In genomic region chr19:41206456-41206855, GRCh38 we compare ENCODE assay signal across 1 cellular context.
TF ChIP-seq lines count a peak whose summit lies in the region.

No MANE protein-coding gene starts in this region.

TF ChIP-seq in WTC11, 78 proteins besides CTCF, POLR2A, EP300 and RAD21:
- TF ChIP-seq, protein P1, sequence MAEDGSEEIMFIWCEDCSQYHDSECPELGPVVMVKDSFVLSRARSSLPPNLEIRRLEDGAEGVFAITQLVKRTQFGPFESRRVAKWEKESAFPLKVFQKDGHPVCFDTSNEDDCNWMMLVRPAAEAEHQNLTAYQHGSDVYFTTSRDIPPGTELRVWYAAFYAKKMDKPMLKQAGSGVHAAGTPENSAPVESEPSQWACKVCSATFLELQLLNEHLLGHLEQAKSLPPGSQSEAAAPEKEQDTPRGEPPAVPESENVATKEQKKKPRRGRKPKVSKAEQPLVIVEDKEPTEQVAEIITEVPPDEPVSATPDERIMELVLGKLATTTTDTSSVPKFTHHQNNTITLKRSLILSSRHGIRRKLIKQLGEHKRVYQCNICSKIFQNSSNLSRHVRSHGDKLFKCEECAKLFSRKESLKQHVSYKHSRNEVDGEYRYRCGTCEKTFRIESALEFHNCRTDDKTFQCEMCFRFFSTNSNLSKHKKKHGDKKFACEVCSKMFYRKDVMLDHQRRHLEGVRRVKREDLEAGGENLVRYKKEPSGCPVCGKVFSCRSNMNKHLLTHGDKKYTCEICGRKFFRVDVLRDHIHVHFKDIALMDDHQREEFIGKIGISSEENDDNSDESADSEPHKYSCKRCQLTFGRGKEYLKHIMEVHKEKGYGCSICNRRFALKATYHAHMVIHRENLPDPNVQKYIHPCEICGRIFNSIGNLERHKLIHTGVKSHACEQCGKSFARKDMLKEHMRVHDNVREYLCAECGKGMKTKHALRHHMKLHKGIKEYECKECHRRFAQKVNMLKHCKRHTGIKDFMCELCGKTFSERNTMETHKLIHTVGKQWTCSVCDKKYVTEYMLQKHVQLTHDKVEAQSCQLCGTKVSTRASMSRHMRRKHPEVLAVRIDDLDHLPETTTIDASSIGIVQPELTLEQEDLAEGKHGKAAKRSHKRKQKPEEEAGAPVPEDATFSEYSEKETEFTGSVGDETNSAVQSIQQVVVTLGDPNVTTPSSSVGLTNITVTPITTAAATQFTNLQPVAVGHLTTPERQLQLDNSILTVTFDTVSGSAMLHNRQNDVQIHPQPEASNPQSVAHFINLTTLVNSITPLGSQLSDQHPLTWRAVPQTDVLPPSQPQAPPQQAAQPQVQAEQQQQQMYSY (CRISPR knock-in tag; IDR thresholded peaks at IDR 0.05) = no peak
- TF ChIP-seq FOXP4 (CRISPR knock-in tag; IDR thresholded peaks at IDR 0.05) (no peak), HMGA2 (CRISPR knock-in tag; IDR thresholded peaks at IDR 0.05) (no peak), MLX (CRISPR knock-in tag; IDR thresholded peaks at IDR 0.05) (no peak), SMAD3 (CRISPR knock-in tag; IDR thresholded peaks at IDR 0.05; ENCODE audit: borderline replicate concordance) (no peak), ZNF425 (CRISPR knock-in tag; conservative IDR thresholded peaks at IDR 0.05) (no peak), ELF4 (CRISPR knock-in tag; IDR thresholded peaks at IDR 0.05; ENCODE audit: low read depth) (no peak), E2F4 (CRISPR knock-in tag; IDR thresholded peaks at IDR 0.05; ENCODE audit: borderline replicate concordance, low read depth) (no peak), ZNF232 (CRISPR knock-in tag; IDR thresholded peaks at IDR 0.05) (no peak), SMAD4 (CRISPR knock-in tag; IDR thresholded peaks at IDR 0.05) (no peak)
- TF ChIP-seq, protein P2, sequence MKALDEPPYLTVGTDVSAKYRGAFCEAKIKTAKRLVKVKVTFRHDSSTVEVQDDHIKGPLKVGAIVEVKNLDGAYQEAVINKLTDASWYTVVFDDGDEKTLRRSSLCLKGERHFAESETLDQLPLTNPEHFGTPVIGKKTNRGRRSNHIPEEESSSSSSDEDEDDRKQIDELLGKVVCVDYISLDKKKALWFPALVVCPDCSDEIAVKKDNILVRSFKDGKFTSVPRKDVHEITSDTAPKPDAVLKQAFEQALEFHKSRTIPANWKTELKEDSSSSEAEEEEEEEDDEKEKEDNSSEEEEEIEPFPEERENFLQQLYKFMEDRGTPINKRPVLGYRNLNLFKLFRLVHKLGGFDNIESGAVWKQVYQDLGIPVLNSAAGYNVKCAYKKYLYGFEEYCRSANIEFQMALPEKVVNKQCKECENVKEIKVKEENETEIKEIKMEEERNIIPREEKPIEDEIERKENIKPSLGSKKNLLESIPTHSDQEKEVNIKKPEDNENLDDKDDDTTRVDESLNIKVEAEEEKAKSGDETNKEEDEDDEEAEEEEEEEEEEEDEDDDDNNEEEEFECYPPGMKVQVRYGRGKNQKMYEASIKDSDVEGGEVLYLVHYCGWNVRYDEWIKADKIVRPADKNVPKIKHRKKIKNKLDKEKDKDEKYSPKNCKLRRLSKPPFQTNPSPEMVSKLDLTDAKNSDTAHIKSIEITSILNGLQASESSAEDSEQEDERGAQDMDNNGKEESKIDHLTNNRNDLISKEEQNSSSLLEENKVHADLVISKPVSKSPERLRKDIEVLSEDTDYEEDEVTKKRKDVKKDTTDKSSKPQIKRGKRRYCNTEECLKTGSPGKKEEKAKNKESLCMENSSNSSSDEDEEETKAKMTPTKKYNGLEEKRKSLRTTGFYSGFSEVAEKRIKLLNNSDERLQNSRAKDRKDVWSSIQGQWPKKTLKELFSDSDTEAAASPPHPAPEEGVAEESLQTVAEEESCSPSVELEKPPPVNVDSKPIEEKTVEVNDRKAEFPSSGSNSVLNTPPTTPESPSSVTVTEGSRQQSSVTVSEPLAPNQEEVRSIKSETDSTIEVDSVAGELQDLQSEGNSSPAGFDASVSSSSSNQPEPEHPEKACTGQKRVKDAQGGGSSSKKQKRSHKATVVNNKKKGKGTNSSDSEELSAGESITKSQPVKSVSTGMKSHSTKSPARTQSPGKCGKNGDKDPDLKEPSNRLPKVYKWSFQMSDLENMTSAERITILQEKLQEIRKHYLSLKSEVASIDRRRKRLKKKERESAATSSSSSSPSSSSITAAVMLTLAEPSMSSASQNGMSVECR (CRISPR knock-in tag; IDR thresholded peaks at IDR 0.05; ENCODE audit: borderline replicate concordance) = no peak
